In the genomic region with DNA sequence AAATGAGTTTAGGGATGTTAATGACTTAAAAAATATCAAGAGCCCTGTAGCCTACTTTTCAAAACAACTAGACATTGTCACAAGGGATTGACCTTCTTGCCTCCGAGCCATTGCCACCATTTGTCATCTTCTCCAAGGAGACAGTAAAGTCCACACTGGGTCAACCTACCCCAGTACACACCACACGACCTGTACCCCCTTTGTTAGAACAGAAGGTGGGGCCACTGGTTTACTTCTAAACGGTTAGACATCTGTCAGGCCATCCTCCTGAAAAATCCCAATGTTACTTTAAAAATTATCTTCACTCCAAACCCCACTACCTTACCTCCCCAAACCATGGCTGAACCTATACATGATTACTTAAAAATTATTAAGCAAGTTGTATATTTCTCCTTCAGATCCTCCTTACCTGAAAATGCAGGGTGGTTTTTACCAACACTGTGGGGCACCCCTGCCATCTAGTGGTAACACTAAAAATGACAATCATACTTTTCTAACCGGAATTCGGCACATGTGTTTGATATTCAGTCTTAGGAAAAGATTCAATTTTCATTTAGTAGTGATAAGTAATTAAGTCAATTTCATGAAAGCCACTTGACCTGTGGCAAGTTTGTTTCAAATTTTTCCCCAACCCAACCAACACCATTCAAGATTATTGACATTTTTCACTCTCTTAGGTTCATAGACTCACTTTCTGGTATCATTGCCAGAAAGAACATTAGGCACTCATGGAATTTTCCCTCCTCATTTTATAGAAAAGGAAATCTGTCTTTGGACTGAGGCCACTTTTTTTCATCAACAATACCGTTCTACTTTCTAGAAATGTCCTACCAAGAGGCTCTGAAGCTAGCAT, we compare ENCODE assay signal across 9 cellular contexts.
DNase-seq lines count a peak whose midpoint lies in the region; ATAC-seq, FAIRE-seq and TF ChIP-seq lines count a peak whose summit lies in the region.
"Had no signal": no experiment of that assay in that cellular context is flagged by ENCODE, and none has a peak within 500 bp of the region (broad histone marks: within the 10 kb centered on the region; RNA-seq: fewer than 3 reads in every experiment).

No MANE protein-coding gene starts in this region.

- no peaks in the 10 kb centered on the region for H3K9me3 ChIP-seq in astrocyte (ENCODE audit: insufficient read depth, low read depth, low read length)

- no peaks in the 10 kb centered on the region for H4K20me1 ChIP-seq in astrocyte (ENCODE audit: insufficient read depth, low read length)

- H3K4me2 ChIP-seq in astrocyte (ENCODE audit: low read length) = no peak overlapping the region

- no peak overlapping the region for H3K9ac ChIP-seq in astrocyte (ENCODE audit: low read length)

- H3K9me3 Mint-ChIP-seq in astrocyte (ENCODE audit: unreplicated experiment) = peaks cover 2% of the 10 kb centered on the region
- H3K9me3 Mint-ChIP-seq in immature natural killer cell = no peaks in the 10 kb centered on the region

- ATAC-seq in HG02884 (IDR thresholded peaks at IDR 0.05; ENCODE audit: unreplicated experiment) (peak; percentile 67), GM21825 (IDR thresholded peaks at IDR 0.05; ENCODE audit: unreplicated experiment) (no peak)

- DNase-seq in EL (peak; percentile 26), NCI-H748 treated with DMSO at 0.1 percent for 48 hours (lab: John Stamatoyannopoulos, UW) (peak; percentile 26), astrocyte (ENCODE audit: low read depth) (peak; percentile 2), immature natural killer cell (peak; percentile 27 to 42 (median 32))
- peak in 2 of 3 experiments; percentile 3 to 11 for DNase-seq in stimulated activated CD4-positive, alpha-beta T cell treated with anti-CD3 and anti-CD28 coated beads, TNF-alpha, amount 100 ng/mL, for 24 hours (ENCODE audit: low read depth in 3 of 3)

- H2AFZ ChIP-seq in astrocyte (ENCODE audit: low read depth, low read length) = no peak overlapping the region

- no peaks in the 10 kb centered on the region for H3K4me1 ChIP-seq in astrocyte (ENCODE audit: insufficient read depth, low read length)

- peaks cover 1% of the 10 kb centered on the region for H3K27me3 Mint-ChIP-seq in astrocyte (ENCODE audit: low read depth, unreplicated experiment)
- peaks cover 0 to 4% (median 2%) of the 10 kb centered on the region in 3 donors for H3K27me3 Mint-ChIP-seq in immature natural killer cell (ENCODE audit: low read depth in 3 of 3)

- H3K36me3 Mint-ChIP-seq in astrocyte (ENCODE audit: low read depth, unreplicated experiment) (no peaks in the 10 kb centered on the region), immature natural killer cell (no peaks in the 10 kb centered on the region)

- H3K27ac Mint-ChIP-seq in astrocyte (ENCODE audit: unreplicated experiment) (no peak overlapping the region), immature natural killer cell (no peak overlapping the region)

- FAIRE-seq in A204.1 (lab: Jason Lieb, UNC) = peak; percentile 94
- peak; percentile 78 for FAIRE-seq in astrocyte (lab: Jason Lieb, UNC)

- H3K4me3 ChIP-seq in astrocyte (ENCODE audit: insufficient read depth, low read depth, low read length) = no peak overlapping the region

- no peak overlapping the region for H3K27ac ChIP-seq in astrocyte (ENCODE audit: low read depth, low read length)
- H3K27ac ChIP-seq: epithelial cell of prostate had no signal

- no peak overlapping the region for H3K4me3 Mint-ChIP-seq in astrocyte (ENCODE audit: unreplicated experiment)
- H3K4me3 Mint-ChIP-seq in immature natural killer cell = no peak overlapping the region

- peak; percentile 83 for TF ChIP-seq CTCF in astrocyte (IDR thresholded peaks at IDR 0.05; ENCODE audit: insufficient read depth, low read depth, low read length)

- H3K36me3 ChIP-seq in astrocyte (ENCODE audit: insufficient read depth, low read length) = no peaks in the 10 kb centered on the region

- H3K79me2 ChIP-seq in astrocyte (ENCODE audit: insufficient read depth, low read length) = no peaks in the 10 kb centered on the region

- peaks cover 12% of the 10 kb centered on the region for H3K27me3 ChIP-seq in astrocyte (ENCODE audit: insufficient read depth, low read length)

- H3K4me1 Mint-ChIP-seq in astrocyte (ENCODE audit: low read depth, unreplicated experiment) (no peaks in the 10 kb centered on the region), immature natural killer cell (no peaks in the 10 kb centered on the region)
